Comparison of ENCODE assay signal across 11 cellular contexts in the genomic region with DNA sequence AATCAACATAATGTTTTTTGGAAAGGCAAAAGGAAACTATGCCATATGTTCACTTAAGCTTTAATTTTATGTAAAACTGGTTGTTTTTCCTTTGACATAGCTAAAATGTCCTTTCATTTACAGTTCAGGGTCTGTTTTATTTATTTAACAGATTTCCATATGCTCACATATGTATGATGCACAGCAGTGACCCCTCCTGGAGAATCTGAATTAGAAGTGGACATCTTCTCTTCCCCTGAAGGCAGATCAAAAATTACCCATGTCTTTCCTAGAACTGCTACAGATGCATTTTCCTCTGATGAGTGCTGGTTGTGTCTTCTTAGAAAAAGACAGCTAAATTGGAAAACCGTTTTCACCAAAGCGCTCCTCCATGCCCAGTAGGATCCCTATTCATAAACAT.
A peak's percentile ranks its signal among the peaks of the same experiment; 100 is the strongest.
DNase-seq lines count a peak whose midpoint lies in the region; ATAC-seq and TF ChIP-seq lines count a peak whose summit lies in the region.
"Had no signal": no experiment of that assay in that cellular context is flagged by ENCODE, and none has a peak within 500 bp of the region (broad histone marks: within the 10 kb centered on the region; RNA-seq: fewer than 3 reads in every experiment).

No MANE protein-coding gene starts in this region.

- no peaks in the 10 kb centered on the region for H4K20me1 ChIP-seq in DOHH2 (ENCODE audit: control insufficient read depth, insufficient read depth, low read depth, low read length)
- no peaks in the 10 kb centered on the region for H4K20me1 ChIP-seq in SK-N-SH (ENCODE audit: insufficient read depth)

- DNase-seq in HFF-Myc (ENCODE audit: extremely low read depth, low read depth) (peak; percentile 4), SK-N-SH (no peak), iPS-NIHi7 (ENCODE audit: extremely low spot score) (peak; percentile 18), HK-2 (ENCODE audit: unreplicated experiment) (no peak), occipital lobe (lab: John Stamatoyannopoulos, UW) (no peak)
- DNase-seq: activated naive CD8-positive, alpha-beta T cell treated with anti-CD3 and anti-CD28 coated beads, Interleukin-2, amount 10 ng/mL, durations not matched to agents 7 days and 5 days; kidney glomerular epithelial cell; stimulated activated CD4-positive, alpha-beta T cell treated with anti-CD3 and anti-CD28 coated beads, Interleukin-2, amount 100 ng/mL, for 48 hours had no signal

- H3K79me2 ChIP-seq in DOHH2 (ENCODE audit: control insufficient read depth, low read length) (no peaks in the 10 kb centered on the region), SK-N-SH (ENCODE audit: insufficient read depth) (no peaks in the 10 kb centered on the region)

- no peak overlapping the region for H3K4me2 ChIP-seq in DOHH2 (ENCODE audit: low read length)
- no peak overlapping the region for H3K4me2 ChIP-seq in SK-N-SH

- POLR2A ChIA-PET in SK-N-SH (lab: Yijun Ruan, JAX), result no interaction called here

- CTCF ChIA-PET in SK-N-SH (lab: Yijun Ruan, JAX), result interaction anchor here (0.8 to 4.7 kb wide), 18 partner anchors 9 to 346 kb away, joined by 3 to 15 read pairs (median 4); a partner anchor contains a TSS

- peak; percentile 52 for TF ChIP-seq RAD21 in SK-N-SH (IDR thresholded peaks at IDR 0.05; ENCODE audit: low read length)

- H3K4me1 ChIP-seq in DOHH2 (ENCODE audit: control insufficient read depth, low read length), result no peaks in the 10 kb centered on the region
- no peaks in the 10 kb centered on the region; a peak in 2 of 4 replicates for H3K4me1 ChIP-seq in SK-N-SH (ENCODE audit: control insufficient read depth in 1 of 2, insufficient read depth in 2 of 2, low read depth in 1 of 2, low read length in 1 of 2)

- H3K9me3 ChIP-seq in DOHH2 (ENCODE audit: control insufficient read depth, insufficient read depth, low read length), result no peaks in the 10 kb centered on the region
- H3K9me3 ChIP-seq in SK-N-SH, result no peaks in the 10 kb centered on the region

- H2AFZ ChIP-seq in SK-N-SH (ENCODE audit: low read depth), result no peak overlapping the region

- no peak for TF ChIP-seq EP300 in SK-N-SH (IDR thresholded peaks at IDR 0.05; ENCODE audit: borderline replicate concordance in 1 of 2, low read depth in 1 of 2, low read length in 1 of 2)

- H3K9ac ChIP-seq in SK-N-SH, result no peak overlapping the region

- TF ChIP-seq CTCF in DOHH2 (IDR thresholded peaks at IDR 0.05; ENCODE audit: low read depth, low read length, poor library complexity, severe bottlenecking) (peak; percentile 34), HFF-Myc (IDR thresholded peaks at IDR 0.05; ENCODE audit: low read depth, low read length, missing control alignments) (peak; percentile 39), SK-N-SH (IDR thresholded peaks at IDR 0.05) (peak; percentile 64)

- H3F3A ChIP-seq in DOHH2 (ENCODE audit: control insufficient read depth, insufficient read depth) (no peaks in the 10 kb centered on the region), SK-N-SH (replicated peaks; ENCODE audit: insufficient read depth) (no peaks in the 10 kb centered on the region)

- H3K36me3 ChIP-seq in DOHH2 (ENCODE audit: control insufficient read depth, low read length) (no peaks in the 10 kb centered on the region), SK-N-SH (replicated peaks in 1 of 2; ENCODE audit: control insufficient read depth in 1 of 2, insufficient read depth in 2 of 2, low read length in 1 of 2) (peaks cover 0 to 2% of the 10 kb centered on the region in 2 experiments)

- H3K9me2 ChIP-seq in DOHH2 (replicated peaks; ENCODE audit: control insufficient read depth, low read length) (no peaks in the 10 kb centered on the region), SK-N-SH (no peaks in the 10 kb centered on the region)

- H3K27ac ChIP-seq in DOHH2 (ENCODE audit: low read depth, low read length) (no peak overlapping the region), SK-N-SH (ENCODE audit: low read depth in 2 of 2, low read length in 1 of 2) (peak overlapping the region in 1 of 2 experiments; percentile 16; a peak in 1 of 4 replicates)

- no peaks in the 10 kb centered on the region for H3K27me3 ChIP-seq in DOHH2 (ENCODE audit: control insufficient read depth, low read length)
- H3K27me3 ChIP-seq in SK-N-SH (ENCODE audit: insufficient read depth), result no peaks in the 10 kb centered on the region

- ATAC-seq in HG02870 (IDR thresholded peaks at IDR 0.05; ENCODE audit: unreplicated experiment) (no peak), GM21723 (IDR thresholded peaks at IDR 0.05; ENCODE audit: unreplicated experiment) (no peak)

- 50% methylated on average over 2 of the region's 2 CpGs for WGBS in SK-N-SH (ENCODE audit: low lambda C conversion rate)

- no peak overlapping the region for H3K4me3 ChIP-seq in DOHH2 (ENCODE audit: low read length)
- no peak overlapping the region for H3K4me3 ChIP-seq in HFF-Myc (replicated peaks; ENCODE audit: low read depth, low read length)
- H3K4me3 ChIP-seq in SK-N-SH (ENCODE audit: low read depth in 2 of 2, low read length in 1 of 2), result no peak overlapping the region

TF ChIP-seq in SK-N-SH, 30 proteins besides CTCF, POLR2A, EP300 and RAD21:
- TF ChIP-seq SIN3A (IDR thresholded peaks at IDR 0.05; ENCODE audit: borderline replicate concordance, low read depth, low read length) (no peak), RXRA (IDR thresholded peaks at IDR 0.05; ENCODE audit: borderline replicate concordance, low read depth) (no peak), SMC3 (IDR thresholded peaks at IDR 0.05; ENCODE audit: low read depth, low read length) (peak; percentile 52)
- TF ChIP-seq, protein P1, sequence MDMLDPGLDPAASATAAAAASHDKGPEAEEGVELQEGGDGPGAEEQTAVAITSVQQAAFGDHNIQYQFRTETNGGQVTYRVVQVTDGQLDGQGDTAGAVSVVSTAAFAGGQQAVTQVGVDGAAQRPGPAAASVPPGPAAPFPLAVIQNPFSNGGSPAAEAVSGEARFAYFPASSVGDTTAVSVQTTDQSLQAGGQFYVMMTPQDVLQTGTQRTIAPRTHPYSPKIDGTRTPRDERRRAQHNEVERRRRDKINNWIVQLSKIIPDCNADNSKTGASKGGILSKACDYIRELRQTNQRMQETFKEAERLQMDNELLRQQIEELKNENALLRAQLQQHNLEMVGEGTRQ (IDR thresholded peaks at IDR 0.05; ENCODE audit: borderline replicate concordance, low read depth, low read length), result no peak

Comparison
In these comparisons a context has a peak if more than half of its experiments do, and no peak if none do; other contexts are left out.
1. DNase-seq: peak in HFF-Myc (single experiment) and iPS-NIHi7 (single experiment); none in SK-N-SH (single experiment), HK-2 (single experiment) and occipital lobe (single experiment).
2. Peak in every context shown above with its lines, with median percentiles within 50 percentile points of each other: CTCF ChIP-seq.